In the genomic region with DNA sequence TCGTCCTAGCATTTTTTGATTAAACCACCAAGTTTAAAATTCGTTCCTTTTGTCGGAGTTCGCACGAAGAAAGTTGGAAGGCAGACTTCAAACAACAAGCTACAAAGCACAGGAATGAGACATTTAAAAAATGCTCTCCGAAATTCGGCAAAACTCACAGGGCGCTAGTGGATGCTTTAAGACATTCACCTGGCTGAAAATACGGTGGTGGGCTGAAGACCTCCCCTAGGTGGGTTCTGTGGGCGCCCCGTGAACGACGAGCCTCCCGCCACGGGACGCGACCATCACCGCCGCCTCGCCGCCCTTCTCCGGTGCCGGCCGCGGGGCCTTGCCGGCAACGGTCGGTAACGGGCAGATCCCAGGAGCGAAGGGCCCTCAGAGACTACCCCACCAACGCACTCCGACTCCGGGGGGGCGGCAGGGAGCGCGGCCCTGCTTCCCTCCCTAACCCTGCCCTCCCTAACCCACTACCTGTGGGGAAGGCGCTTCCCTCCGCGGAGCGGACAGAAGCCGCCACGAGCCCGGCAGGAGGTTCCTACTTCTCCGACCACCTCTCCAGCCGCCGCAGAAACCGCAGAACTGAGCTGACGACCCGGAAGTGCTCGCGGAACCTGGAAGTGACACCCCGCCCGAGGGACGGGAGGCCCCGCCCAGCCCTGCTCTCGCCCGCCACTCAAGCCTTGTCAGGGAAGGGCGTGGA, we compare ENCODE assay signal across 2 cellular contexts.
A peak's percentile ranks its signal among the peaks of the same experiment; 100 is the strongest.
TF ChIP-seq lines count a peak whose summit lies in the region.

A gene with protein sequence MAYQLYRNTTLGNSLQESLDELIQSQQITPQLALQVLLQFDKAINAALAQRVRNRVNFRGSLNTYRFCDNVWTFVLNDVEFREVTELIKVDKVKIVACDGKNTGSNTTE (minus strand): TSS at position 581 of the 700 bp plus-strand sequence. CDS start 5,238 bp downstream, outside the sequence.

TF ChIP-seq in IMR-90, 13 proteins besides CTCF, POLR2A, EP300 and RAD21:
- no peak; the same call in 1 of the 2 replicates for TF ChIP-seq MXI1 (IDR thresholded peaks at IDR 0.05; ENCODE audit: borderline replicate concordance, low read depth, low read length)
- TF ChIP-seq MAZ (IDR thresholded peaks at IDR 0.05; ENCODE audit: borderline replicate concordance, low read depth, low read length): peak; percentile 88

TF ChIP-seq in endothelial cell of umbilical vein, 7 proteins besides CTCF, POLR2A, EP300 and RAD21:
- peak; percentile 95 for TF ChIP-seq POLR2AphosphoS5 (IDR thresholded peaks at IDR 0.05; ENCODE audit: insufficient read depth, low read depth, low read length)
- no peak for TF ChIP-seq EZH2 (IDR thresholded peaks at IDR 0.05; ENCODE audit: borderline replicate concordance, low read depth, low read length, severe bottlenecking)
